In the genomic region with DNA sequence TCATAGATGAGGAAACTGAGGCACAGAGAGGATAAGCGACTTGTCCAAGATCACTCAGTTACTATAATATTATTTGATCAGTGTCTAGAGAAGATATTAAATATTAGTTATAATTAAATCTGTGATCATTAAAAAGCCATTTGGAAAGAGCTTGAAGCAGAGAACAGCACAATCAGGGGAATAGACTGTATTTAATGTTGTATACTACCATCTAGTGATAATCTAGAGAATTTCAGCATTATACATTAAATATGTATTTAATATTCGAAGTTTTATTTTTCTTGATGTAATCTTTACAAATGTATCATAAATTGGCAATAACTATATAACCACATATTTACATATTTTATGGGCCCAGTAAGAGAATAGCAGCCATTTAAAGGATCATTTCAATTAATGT, we compare ENCODE assay signal across 8 cellular contexts. TPM values are rescaled to one million over a fixed set of nuclear protein-coding genes. Genes with fewer than 3 reads are reported as not detected.
DNase-seq lines count a peak whose midpoint lies in the region; ATAC-seq and TF ChIP-seq lines count a peak whose summit lies in the region.

No MANE protein-coding gene starts in this region.

- no peaks in the 10 kb centered on the region for H3K9me3 Mint-ChIP-seq in activated CD8-positive, alpha-beta T cell treated with anti-CD3 and anti-CD28 coated beads for 36 hours

- H3K36me3 Mint-ChIP-seq in activated CD8-positive, alpha-beta T cell treated with anti-CD3 and anti-CD28 coated beads for 36 hours (ENCODE audit: low read depth), result no peaks in the 10 kb centered on the region

- H3K27ac Mint-ChIP-seq in activated CD8-positive, alpha-beta T cell treated with anti-CD3 and anti-CD28 coated beads for 36 hours, result no peak overlapping the region

- H3K4me1 Mint-ChIP-seq in activated CD8-positive, alpha-beta T cell treated with anti-CD3 and anti-CD28 coated beads for 36 hours (ENCODE audit: low read depth), result no peaks in the 10 kb centered on the region

- H3K4me3 Mint-ChIP-seq in activated CD8-positive, alpha-beta T cell treated with anti-CD3 and anti-CD28 coated beads for 36 hours, result no peak overlapping the region

- no peaks in the 10 kb centered on the region for H3K36me3 ChIP-seq in heart left ventricle

- H3K27me3 ChIP-seq in heart left ventricle (peaks cover 0 to 23% (median 2%) of the 10 kb centered on the region in 9 donors), right cardiac atrium (ENCODE audit: control insufficient read depth, insufficient read depth) (no peaks in the 10 kb centered on the region)

- peaks cover 12% of the 10 kb centered on the region for H3K27me3 Mint-ChIP-seq in activated CD8-positive, alpha-beta T cell treated with anti-CD3 and anti-CD28 coated beads for 36 hours

- intact Hi-C loops in heart left ventricle (cut with DNase I), result loop anchor here in 5 of 10 donors (2.0 to 10.0 kb wide), 4 partner anchors 74 to 237 kb away; no protein-coding TSS in a partner anchor
- intact Hi-C loops in right cardiac atrium (cut with DNase I), result loop anchor here in 2 of 4 donors (10.0 kb wide), 2 partner anchors 64 to 234 kb away; no protein-coding TSS in a partner anchor
- intact Hi-C loops in activated CD8-positive, alpha-beta T cell treated with anti-CD3 and anti-CD28 coated beads for 36 hours (cut with micrococcal nuclease), result loop anchor here (1.0 to 2.0 kb wide), 2 partner anchors 74 to 236 kb away; no protein-coding TSS in a partner anchor
- intact Hi-C loops in left colon (cut with DNase I, micrococcal nuclease), result loop anchor here in 1 of 2 donors (5.0 to 10.0 kb wide), 2 partner anchors 77 to 234 kb away; no protein-coding TSS in a partner anchor

- 44 to 58% (median 57%) methylated on average over 2 of the region's 2 CpGs for WGBS in heart left ventricle, 4 donors
- WGBS in right cardiac atrium, result 38% methylated on average over 2 of the region's 2 CpGs

- no peaks in the 10 kb centered on the region for H3K9me3 ChIP-seq in heart left ventricle
- no peaks in the 10 kb centered on the region for H3K9me3 ChIP-seq in right cardiac atrium (ENCODE audit: control insufficient read depth, low read length)

- no peak for DNase-seq in heart left ventricle
- DNase-seq in right cardiac atrium, result no peak
- no peak for DNase-seq in LNCaP clone FGC (ENCODE audit: low read depth)
- DNase-seq in activated CD8-positive, alpha-beta T cell treated with anti-CD3 and anti-CD28 coated beads for 36 hours, result no peak
- peak; percentile 24 for DNase-seq in midbrain (lab: John Stamatoyannopoulos, UW)
- DNase-seq in effector CD8-positive, alpha-beta T cell (lab: John Stamatoyannopoulos, UW), result no peak
- DNase-seq in left colon, result no peak

- CTCF ChIA-PET in activated CD8-positive, alpha-beta T cell treated with anti-CD3 and anti-CD28 coated beads for 36 hours (lab: Charles Lee), result interaction anchor here (0.9 to 4.7 kb wide), 22 partner anchors 9 to 1535 kb away, joined by 3 to 43 read pairs (median 6); a partner anchor contains a TSS

- no peak overlapping the region for H3K27ac ChIP-seq in heart left ventricle
- no peak overlapping the region for H3K27ac ChIP-seq in right cardiac atrium (ENCODE audit: low read length)

- peak; percentile 16 to 63 (median 34) for TF ChIP-seq CTCF in heart left ventricle (IDR thresholded peaks at IDR 0.05)
- TF ChIP-seq CTCF in LNCaP clone FGC (IDR thresholded peaks at IDR 0.05; ENCODE audit: control insufficient read depth, extremely low read depth, insufficient read depth), result peak; percentile 27; the same call in 1 of the 2 replicates
- peak; percentile 61 for TF ChIP-seq CTCF in activated CD8-positive, alpha-beta T cell treated with anti-CD3 and anti-CD28 coated beads for 36 hours (IDR thresholded peaks at IDR 0.05)

- TF ChIP-seq POLR2A in heart left ventricle (IDR thresholded peaks at IDR 0.05), result no peak

- ATAC-seq in heart left ventricle (no peak), right cardiac atrium (no peak), left colon (no peak), HG02571 (IDR thresholded peaks at IDR 0.05; ENCODE audit: unreplicated experiment) (no peak)
- ATAC-seq in activated CD8-positive, alpha-beta T cell treated with anti-CD3 and anti-CD28 coated beads for 36 hours, result peak; percentile 76

- H3K4me3 ChIP-seq in heart left ventricle (no peak overlapping the region), right cardiac atrium (ENCODE audit: low read length) (no peak overlapping the region), LNCaP clone FGC (ENCODE audit: low read depth, low read length) (no peak overlapping the region)

- no peaks in the 10 kb centered on the region for H3K4me1 ChIP-seq in heart left ventricle
- H3K4me1 ChIP-seq in right cardiac atrium (ENCODE audit: control insufficient read depth, insufficient read depth, low read length), result no peaks in the 10 kb centered on the region

- POLR2A ChIA-PET in activated CD8-positive, alpha-beta T cell treated with anti-CD3 and anti-CD28 coated beads for 36 hours (lab: Charles Lee), result interaction anchor here (1.0 kb wide), 1 partner anchor 23 kb away, joined by 3 read pairs; no protein-coding TSS in a partner anchor

RNA-seq across cellular contexts. Expression of a gene that starts 37.7 kb away (rescaled TPM):
- total RNA-seq in heart left ventricle (not detected), right cardiac atrium (not detected), left colon (not detected)
- polyA plus RNA-seq in heart left ventricle (not detected), right cardiac atrium (not detected)
- not detected for total RNA-seq in activated CD8-positive, alpha-beta T cell treated with anti-CD3 and anti-CD28 coated beads for 36 hours
